Comparison of ENCODE assay signal across 22 cellular contexts in genomic region chr13:75222031-75222430, GRCh38.
DNase-seq lines count a peak whose midpoint lies in the region; ATAC-seq and TF ChIP-seq lines count a peak whose summit lies in the region.
"Had no signal": no experiment of that assay in that cellular context is flagged by ENCODE, and none has a peak within 500 bp of the region (broad histone marks: within the 10 kb centered on the region; RNA-seq: fewer than 3 reads in every experiment).

No MANE protein-coding gene starts in this region.

- H3K4me3 Mint-ChIP-seq in activated CD4-positive, alpha-beta memory T cell treated with anti-CD3 and anti-CD28 coated beads for 36 hours: no peak overlapping the region
- H3K4me3 Mint-ChIP-seq: brain; CD4-positive, CD25-positive, alpha-beta regulatory T cell; mesothelial cell of epicardium; naive thymus-derived CD8-positive, alpha-beta T cell; T-cell had no signal

- intact Hi-C loops in activated CD4-positive, alpha-beta memory T cell treated with anti-CD3 and anti-CD28 coated beads for 36 hours (cut with micrococcal nuclease): no loop called here

- ATAC-seq in left lobe of liver: peak; percentile 30
- ATAC-seq: activated naive CD4-positive, alpha-beta T cell treated with anti-CD3 and anti-CD28 coated beads, Interleukin-2, amount 50 U/mL, for 72 hours; heart right ventricle; naive thymus-derived CD8-positive, alpha-beta T cell; right cardiac atrium; T-cell had no signal

- H3K27ac Mint-ChIP-seq in activated CD4-positive, alpha-beta memory T cell treated with anti-CD3 and anti-CD28 coated beads for 36 hours: no peak overlapping the region
- H3K27ac Mint-ChIP-seq: activated naive CD4-positive, alpha-beta T cell treated with anti-CD3 and anti-CD28 coated beads, Interleukin-2, amount 50 U/mL, for 72 hours; brain; CD4-positive, CD25-positive, alpha-beta regulatory T cell; mesothelial cell of epicardium; T-cell had no signal

- no peak for TF ChIP-seq CTCF in cardiac fibroblast (IDR thresholded peaks at IDR 0.05; ENCODE audit: low read depth, low read length)

- peaks cover 16% of the 10 kb centered on the region for H3K27me3 Mint-ChIP-seq in activated CD4-positive, alpha-beta memory T cell treated with anti-CD3 and anti-CD28 coated beads for 36 hours
- H3K27me3 Mint-ChIP-seq: brain had no signal

- H3K9me3 Mint-ChIP-seq in activated CD4-positive, alpha-beta memory T cell treated with anti-CD3 and anti-CD28 coated beads for 36 hours: no peaks in the 10 kb centered on the region
- H3K9me3 Mint-ChIP-seq: activated naive CD4-positive, alpha-beta T cell treated with anti-CD3 and anti-CD28 coated beads, Interleukin-2, amount 50 U/mL, for 72 hours; brain; CD4-positive, CD25-positive, alpha-beta regulatory T cell; naive thymus-derived CD8-positive, alpha-beta T cell; T-cell had no signal

- no peak overlapping the region for H3K4me3 ChIP-seq in cardiac fibroblast (replicated peaks in 1 of 2; ENCODE audit: low read depth in 2 of 2, low read length in 2 of 2)
- H3K4me3 ChIP-seq: coronary artery, esophagus squamous epithelium, heart right ventricle had no signal

- H3K36me3 Mint-ChIP-seq in activated CD4-positive, alpha-beta memory T cell treated with anti-CD3 and anti-CD28 coated beads for 36 hours: no peaks in the 10 kb centered on the region
- H3K36me3 Mint-ChIP-seq: activated naive CD4-positive, alpha-beta T cell treated with anti-CD3 and anti-CD28 coated beads, Interleukin-2, amount 50 U/mL, for 72 hours; brain; CD4-positive, CD25-positive, alpha-beta regulatory T cell; mesothelial cell of epicardium; naive thymus-derived CD8-positive, alpha-beta T cell; T-cell had no signal

- CTCF ChIA-PET in activated CD4-positive, alpha-beta memory T cell treated with anti-CD3 and anti-CD28 coated beads for 36 hours (lab: Charles Lee): interaction anchor here (0.6 kb wide), 1 partner anchor 203 kb away, joined by 5 read pairs; no protein-coding TSS in a partner anchor

- DNase-seq in AML-193 (lab: John Stamatoyannopoulos, UW): peak; percentile 21 to 49
- peak; percentile 43 for DNase-seq in MV-4-11 (lab: John Stamatoyannopoulos, UW)
- peak; percentile 76 to 78 for DNase-seq in cardiac fibroblast (ENCODE audit: low read depth in 2 of 2)
- DNase-seq in left lobe of liver (ENCODE audit: low spot score): no peak
- no peak for DNase-seq in NCI-H748 (lab: John Stamatoyannopoulos, UW; ENCODE audit: unreplicated experiment)
- DNase-seq in activated CD4-positive, CD25-positive, alpha-beta regulatory T cell (lab: John Stamatoyannopoulos, UW): no peak
- DNase-seq in activated CD4-positive, alpha-beta memory T cell treated with anti-CD3 and anti-CD28 coated beads for 36 hours: no peak
- no peak for DNase-seq in OCI-M2 (lab: John Stamatoyannopoulos, UW; ENCODE audit: unreplicated experiment)
- DNase-seq: activated CD4-positive, alpha-beta T cell treated with anti-CD3 and anti-CD28 coated beads for 4 hours; CD4-positive, CD25-positive, alpha-beta regulatory T cell; esophagus squamous epithelium; H7; heart right ventricle; naive thymus-derived CD8-positive, alpha-beta T cell; NCI-H82; SHP77 treated with DMSO at 0.1 percent for 48 hours; T-cell had no signal

- POLR2A ChIA-PET in activated CD4-positive, alpha-beta memory T cell treated with anti-CD3 and anti-CD28 coated beads for 36 hours (lab: Charles Lee): no interaction called here

- peaks cover 9% of the 10 kb centered on the region for H3K4me1 Mint-ChIP-seq in activated CD4-positive, alpha-beta memory T cell treated with anti-CD3 and anti-CD28 coated beads for 36 hours (ENCODE audit: low read depth)

Comparison
In these comparisons a context has a peak if more than half of its experiments do, and no peak if none do; other contexts are left out.
1. DNase-seq: peak in AML-193 (2 of 2), MV-4-11 (single experiment) and cardiac fibroblast (2 of 2); none in left lobe of liver (single experiment), NCI-H748 (single experiment), activated CD4-positive, CD25-positive, alpha-beta regulatory T cell (0 of 4), activated CD4-positive, alpha-beta memory T cell treated with anti-CD3 and anti-CD28 coated beads for 36 hours (single experiment) and OCI-M2 (single experiment).